Comparison of ENCODE assay signal across 8 cellular contexts in genomic region chr4:148044889-148045352, GRCh38.
DNase-seq lines count a peak whose midpoint lies in the region; ATAC-seq and TF ChIP-seq lines count a peak whose summit lies in the region.

No MANE protein-coding gene starts in this region.

- H3K9me3 ChIP-seq in mucosa of descending colon: no peaks in the 10 kb centered on the region

- no peaks in the 10 kb centered on the region for H3K36me3 ChIP-seq in mucosa of descending colon (ENCODE audit: low read depth)

- H3K4me1 Mint-ChIP-seq in T-cell (peaks cover 16 to 27% (median 26%) of the 10 kb centered on the region in 3 donors), nephron (peaks cover 32% of the 10 kb centered on the region)
- H3K4me1 Mint-ChIP-seq in activated T-helper 1 cell treated with anti-CD3 and anti-CD28 coated beads, Interleukin-12 subunit alpha, Interleukin-12 subunit beta, Interleukin-2, Interleukin-4 antibody, amounts not matched to agents 30 ng/mL and 10 ng/mL and 1 ng/mL, durations not matched to agents 14 hours and 24 hours and 36 hours (ENCODE audit: low read depth): no peaks in the 10 kb centered on the region

- CTCF ChIA-PET in T-cell (lab: Charles Lee): interaction anchor here (0.5 to 1.6 kb wide), 8 partner anchors 10 to 1589 kb away, joined by 3 to 15 read pairs (median 4); no protein-coding TSS in a partner anchor

- no peak overlapping the region for H3K4me3 ChIP-seq in mucosa of descending colon

- H3K27me3 Mint-ChIP-seq in T-cell: no peaks in the 10 kb centered on the region
- H3K27me3 Mint-ChIP-seq in nephron (ENCODE audit: low read depth): no peaks in the 10 kb centered on the region
- peaks cover 2% of the 10 kb centered on the region for H3K27me3 Mint-ChIP-seq in activated T-helper 1 cell treated with anti-CD3 and anti-CD28 coated beads, Interleukin-12 subunit alpha, Interleukin-12 subunit beta, Interleukin-2, Interleukin-4 antibody, amounts not matched to agents 30 ng/mL and 10 ng/mL and 1 ng/mL, durations not matched to agents 14 hours and 24 hours and 36 hours (ENCODE audit: insufficient read depth)

- H3K9me3 Mint-ChIP-seq in T-cell (no peaks in the 10 kb centered on the region), nephron (no peaks in the 10 kb centered on the region)
- H3K9me3 Mint-ChIP-seq in activated T-helper 1 cell treated with anti-CD3 and anti-CD28 coated beads, Interleukin-12 subunit alpha, Interleukin-12 subunit beta, Interleukin-2, Interleukin-4 antibody, amounts not matched to agents 30 ng/mL and 10 ng/mL and 1 ng/mL, durations not matched to agents 14 hours and 24 hours and 36 hours: no peaks in the 10 kb centered on the region

- intact Hi-C loops in mucosa of descending colon (cut with DNase I, micrococcal nuclease): no loop called here
- intact Hi-C loops in activated T-helper 1 cell treated with anti-CD3 and anti-CD28 coated beads, Interleukin-12 subunit alpha, Interleukin-12 subunit beta, Interleukin-2, Interleukin-4 antibody, amounts not matched to agents 30 ng/mL and 10 ng/mL and 1 ng/mL, durations not matched to agents 14 hours and 24 hours and 36 hours (cut with micrococcal nuclease): no loop called here

- peaks cover 5% of the 10 kb centered on the region for H3K36me3 Mint-ChIP-seq in T-cell
- H3K36me3 Mint-ChIP-seq in nephron (ENCODE audit: low read depth): peaks cover 3% of the 10 kb centered on the region
- peaks cover 1% of the 10 kb centered on the region for H3K36me3 Mint-ChIP-seq in activated T-helper 1 cell treated with anti-CD3 and anti-CD28 coated beads, Interleukin-12 subunit alpha, Interleukin-12 subunit beta, Interleukin-2, Interleukin-4 antibody, amounts not matched to agents 30 ng/mL and 10 ng/mL and 1 ng/mL, durations not matched to agents 14 hours and 24 hours and 36 hours (ENCODE audit: low read depth)

- no peak overlapping the region for H3K4me3 Mint-ChIP-seq in T-cell
- no peak overlapping the region for H3K4me3 Mint-ChIP-seq in nephron
- H3K4me3 Mint-ChIP-seq in activated T-helper 1 cell treated with anti-CD3 and anti-CD28 coated beads, Interleukin-12 subunit alpha, Interleukin-12 subunit beta, Interleukin-2, Interleukin-4 antibody, amounts not matched to agents 30 ng/mL and 10 ng/mL and 1 ng/mL, durations not matched to agents 14 hours and 24 hours and 36 hours: no peak overlapping the region

- DNase-seq in T-cell: peak in 3 of 34 experiments; percentile 5 to 13 (median 6)
- DNase-seq in mucosa of descending colon: no peak
- DNase-seq in activated T-helper 1 cell treated with anti-CD3 and anti-CD28 coated beads, Interleukin-12 subunit alpha, Interleukin-12 subunit beta, Interleukin-2, Interleukin-4 antibody, amounts not matched to agents 30 ng/mL and 10 ng/mL and 1 ng/mL, durations not matched to agents 14 hours and 24 hours and 36 hours (ENCODE audit: low spot score): no peak
- no peak for DNase-seq in cerebellar nuclear complex (lab: John Stamatoyannopoulos, UW)
- no peak for DNase-seq in DMS153 treated with DMSO at 0.1 percent for 48 hours (lab: John Stamatoyannopoulos, UW; ENCODE audit: unreplicated experiment)

- H3K27ac Mint-ChIP-seq in T-cell (no peak overlapping the region), nephron (no peak overlapping the region)
- no peak overlapping the region for H3K27ac Mint-ChIP-seq in activated T-helper 1 cell treated with anti-CD3 and anti-CD28 coated beads, Interleukin-12 subunit alpha, Interleukin-12 subunit beta, Interleukin-2, Interleukin-4 antibody, amounts not matched to agents 30 ng/mL and 10 ng/mL and 1 ng/mL, durations not matched to agents 14 hours and 24 hours and 36 hours

- H3K4me1 ChIP-seq in mucosa of descending colon (ENCODE audit: low read depth): peaks cover 10% of the 10 kb centered on the region

- ATAC-seq in GM18907 (IDR thresholded peaks at IDR 0.05; ENCODE audit: unreplicated experiment) (peak; percentile 97), HG02870 (IDR thresholded peaks at IDR 0.05; ENCODE audit: unreplicated experiment) (peak; percentile 91), T-cell (replicated peaks in 1 of 4) (peak; percentile 72 to 89 (median 82)), mucosa of descending colon (no peak)

- POLR2A ChIA-PET in T-cell (lab: Charles Lee): interaction anchor here in 1 of 2 donors (0.7 kb wide), 1 partner anchor 167 kb away, joined by 4 read pairs; no protein-coding TSS in a partner anchor

- peak in 2 of 3 experiments; percentile 22 to 31 for TF ChIP-seq CTCF in nephron (IDR thresholded peaks at IDR 0.05; ENCODE audit: unreplicated experiment in 3 of 3)
- no peak for TF ChIP-seq CTCF in mucosa of descending colon (IDR thresholded peaks at IDR 0.05)
